Comparison of ENCODE assay signal across 1 cellular context in genomic region chr7:148921189-148921588, GRCh38.
TF ChIP-seq lines count a peak whose summit lies in the region.

No MANE protein-coding gene starts in this region.

TF ChIP-seq in HEK293, 187 proteins besides CTCF, POLR2A, EP300 and RAD21 (continued from another document and continues in another):
- TF ChIP-seq SP7 (tag by site-specific recombination; IDR thresholded peaks at IDR 0.05) (peak; percentile 70), ZNF610 (tag by site-specific recombination; IDR thresholded peaks at IDR 0.05; ENCODE audit: borderline replicate concordance) (no peak), ZNF621 (tag by site-specific recombination; IDR thresholded peaks at IDR 0.05) (peak; percentile 95), KLF16 (tag by site-specific recombination; IDR thresholded peaks at IDR 0.05) (peak; percentile 86), ZNF366 (tag by site-specific recombination; conservative IDR thresholded peaks at IDR 0.05) (peak; percentile 75), ZNF704 (tag by site-specific recombination; IDR thresholded peaks at IDR 0.05) (no peak), MYNN (tag by site-specific recombination; IDR thresholded peaks at IDR 0.05; ENCODE audit: borderline replicate concordance) (0 out of 2 replicates have a peak, but pooled peaks have one; percentile 21), ZNF37A (tag by site-specific recombination; IDR thresholded peaks at IDR 0.05) (no peak), ZNF248 (tag by site-specific recombination; IDR thresholded peaks at IDR 0.05) (peak; percentile 89), ZNF114 (tag by site-specific recombination; IDR thresholded peaks at IDR 0.05) (no peak), REST (tag by site-specific recombination; IDR thresholded peaks at IDR 0.05) (no peak), ZNF23 (tag by site-specific recombination; IDR thresholded peaks at IDR 0.05; ENCODE audit: borderline replicate concordance) (0 out of 2 replicates have a peak, but pooled peaks have one; percentile 19), HOXA7 (CRISPR knock-in tag; IDR thresholded peaks at IDR 0.05; ENCODE audit: borderline replicate concordance) (no peak), ZNF175 (tag by site-specific recombination; IDR thresholded peaks at IDR 0.05) (no peak), ZNF391 (tag by site-specific recombination; IDR thresholded peaks at IDR 0.05; ENCODE audit: borderline replicate concordance, low read depth) (no peak), BCL11B (tag by site-specific recombination; IDR thresholded peaks at IDR 0.05; ENCODE audit: low read depth) (peak; percentile 66; the same call in 1 of the 2 replicates), PATZ1 (tag by site-specific recombination; IDR thresholded peaks at IDR 0.05) (peak; percentile 55; the same call in 1 of the 2 replicates), ZNF112 (tag by site-specific recombination; IDR thresholded peaks at IDR 0.05) (peak; percentile 78), ZNF10 (tag by site-specific recombination; IDR thresholded peaks at IDR 0.05) (no peak), GLIS2 (tag by site-specific recombination; IDR thresholded peaks at IDR 0.05) (no peak), OSR2 (tag by site-specific recombination; IDR thresholded peaks at IDR 0.05) (peak; percentile 87), ZNF426 (tag by site-specific recombination; IDR thresholded peaks at IDR 0.05) (no peak), ZNF350 (tag by site-specific recombination; IDR thresholded peaks at IDR 0.05) (no peak), ZNF692 (tag by site-specific recombination; IDR thresholded peaks at IDR 0.05) (peak; percentile 88), ZNF768 (tag by site-specific recombination; IDR thresholded peaks at IDR 0.05) (no peak; the same call in 1 of the 2 replicates), ZNF501 (tag by site-specific recombination; IDR thresholded peaks at IDR 0.05) (peak; percentile 60; the same call in 1 of the 2 replicates), ZNF394 (tag by site-specific recombination; IDR thresholded peaks at IDR 0.05; ENCODE audit: borderline replicate concordance) (peak; percentile 26; the same call in 1 of the 2 replicates), ZNF148 (tag by site-specific recombination; IDR thresholded peaks at IDR 0.05; ENCODE audit: borderline replicate concordance) (0 out of 2 replicates have a peak, but pooled peaks have one; percentile 72), ZNF146 (tag by site-specific recombination; IDR thresholded peaks at IDR 0.05) (no peak), ZNF777 (tag by site-specific recombination; IDR thresholded peaks at IDR 0.05; ENCODE audit: borderline replicate concordance) (peak; percentile 78; the same call in 1 of the 2 replicates), ZNF274 (IDR thresholded peaks at IDR 0.05; ENCODE audit: low read length) (no peak), ZNF274 (tag by site-specific recombination; IDR thresholded peaks at IDR 0.05; ENCODE audit: borderline replicate concordance) (no peak), ZSCAN5A (tag by site-specific recombination; IDR thresholded peaks at IDR 0.05) (0 out of 2 replicates have a peak, but pooled peaks have one; percentile 42), ZNF521 (tag by site-specific recombination; IDR thresholded peaks at IDR 0.05) (no peak), ZNF580 (tag by site-specific recombination; IDR thresholded peaks at IDR 0.05) (peak; percentile 56; the same call in 1 of the 2 replicates), ZBTB7A (tag by site-specific recombination; IDR thresholded peaks at IDR 0.05; ENCODE audit: low read depth) (no peak), ZNF211 (tag by site-specific recombination; IDR thresholded peaks at IDR 0.05; ENCODE audit: low read depth) (0 out of 2 replicates have a peak, but pooled peaks have one; percentile 36), ZSCAN23 (tag by site-specific recombination; IDR thresholded peaks at IDR 0.05) (peak; percentile 52; the same call in 1 of the 2 replicates), ZBTB48 (tag by site-specific recombination; IDR thresholded peaks at IDR 0.05) (no peak; the same call in 1 of the 2 replicates), ZNF26 (tag by site-specific recombination; IDR thresholded peaks at IDR 0.05) (0 out of 2 replicates have a peak, but pooled peaks have one; percentile 44), SALL2 (tag by site-specific recombination; IDR thresholded peaks at IDR 0.05; ENCODE audit: borderline replicate concordance) (peak; percentile 90; the same call in 1 of the 2 replicates), ZEB2 (tag by site-specific recombination; IDR thresholded peaks at IDR 0.05) (no peak), KLF7 (tag by site-specific recombination; IDR thresholded peaks at IDR 0.05; ENCODE audit: borderline replicate concordance) (no peak), BCL6B (tag by site-specific recombination; IDR thresholded peaks at IDR 0.05) (peak; percentile 56; the same call in 1 of the 2 replicates), ZNF157 (tag by site-specific recombination; IDR thresholded peaks at IDR 0.05) (peak; percentile 59), ZNF2 (tag by site-specific recombination; IDR thresholded peaks at IDR 0.05) (peak; percentile 78; the same call in 1 of the 2 replicates), ZNF629 (tag by site-specific recombination; IDR thresholded peaks at IDR 0.05) (peak; percentile 86), ZNF830 (tag by site-specific recombination; IDR thresholded peaks at IDR 0.05; ENCODE audit: low read depth) (no peak), ZNF707 (tag by site-specific recombination; IDR thresholded peaks at IDR 0.05) (no peak), FEZF1 (tag by site-specific recombination; IDR thresholded peaks at IDR 0.05) (peak; percentile 76), GLI4 (tag by site-specific recombination; IDR thresholded peaks at IDR 0.05) (0 out of 2 replicates have a peak, but pooled peaks have one; percentile 30), ZNF654 (tag by site-specific recombination; IDR thresholded peaks at IDR 0.05; ENCODE audit: low read depth) (no peak), ZBTB20 (tag by site-specific recombination; IDR thresholded peaks at IDR 0.05) (no peak), ZIC2 (tag by site-specific recombination; IDR thresholded peaks at IDR 0.05) (peak; percentile 51), OVOL3 (tag by site-specific recombination; IDR thresholded peaks at IDR 0.05) (no peak), ZNF558 (tag by site-specific recombination; IDR thresholded peaks at IDR 0.05) (0 out of 2 replicates have a peak, but pooled peaks have one; percentile 39)
